21 cellular contexts compared by ENCODE assay signal in genomic region chr7:147564771-147565476, GRCh38.
"Had no signal": no experiment of that assay in that cellular context is flagged by ENCODE, and none has a peak within 500 bp of the region (broad histone marks: within the 10 kb centered on the region; RNA-seq: fewer than 3 reads in every experiment).

No MANE protein-coding gene starts in this region.

- H3K79me2 ChIP-seq: hepatocyte had no signal

- H3K4me3 Mint-ChIP-seq: immature natural killer cell, mesothelial cell of epicardium, naive B cell had no signal

- H3K27ac Mint-ChIP-seq: immature natural killer cell, mesothelial cell of epicardium, naive B cell had no signal

- ATAC-seq: foreskin keratinocyte, gastroesophageal sphincter, heart left ventricle, left cardiac atrium, left lung, left ventricle myocardium superior, lower lobe of right lung, mucosa of descending colon had no signal

- DNase-seq: dermis blood vessel endothelial cell; dorsolateral prefrontal cortex; effector CD4-positive, alpha-beta T cell; effector memory CD4-positive, alpha-beta T cell; foreskin keratinocyte; heart left ventricle; hypothalamus; immature natural killer cell; islet precursor cell; left cardiac atrium; left lung; left ventricle myocardium superior; lower lobe of right lung; mesenchymal stem cell; mucosa of descending colon; naive B cell had no signal

- H3K27me3 ChIP-seq: dorsolateral prefrontal cortex, esophagus muscularis mucosa, foreskin keratinocyte, gastroesophageal sphincter, heart left ventricle, hepatocyte, left lung had no signal

- H3K27me3 Mint-ChIP-seq: naive B cell had no signal

- H3K36me3 ChIP-seq: esophagus muscularis mucosa, gastroesophageal sphincter, heart left ventricle, left lung, lower lobe of right lung had no signal

- H3K36me3 Mint-ChIP-seq: immature natural killer cell, mesothelial cell of epicardium had no signal

- H3K4me1 ChIP-seq: esophagus muscularis mucosa, gastroesophageal sphincter, heart left ventricle, left lung, lower lobe of right lung had no signal

- H3K9me3 ChIP-seq: esophagus muscularis mucosa, gastroesophageal sphincter, heart left ventricle, lower lobe of right lung, mucosa of descending colon had no signal

- H3K27ac ChIP-seq: coronary artery, dorsolateral prefrontal cortex, esophagus muscularis mucosa, foreskin keratinocyte, gastroesophageal sphincter, heart left ventricle, hepatocyte, left lung, lower lobe of right lung had no signal

- H3K4me3 ChIP-seq: coronary artery, dorsolateral prefrontal cortex, esophagus muscularis mucosa, gastroesophageal sphincter, heart left ventricle, hepatocyte, left lung, lower lobe of right lung, mucosa of descending colon had no signal

- H3K9me3 Mint-ChIP-seq: mesothelial cell of epicardium had no signal

- H2AFZ ChIP-seq: hepatocyte had no signal

- H3K4me2 ChIP-seq: hepatocyte had no signal

- H3K4me1 Mint-ChIP-seq: immature natural killer cell, naive B cell had no signal
